8 cellular contexts compared by ENCODE assay signal in the genomic region with DNA sequence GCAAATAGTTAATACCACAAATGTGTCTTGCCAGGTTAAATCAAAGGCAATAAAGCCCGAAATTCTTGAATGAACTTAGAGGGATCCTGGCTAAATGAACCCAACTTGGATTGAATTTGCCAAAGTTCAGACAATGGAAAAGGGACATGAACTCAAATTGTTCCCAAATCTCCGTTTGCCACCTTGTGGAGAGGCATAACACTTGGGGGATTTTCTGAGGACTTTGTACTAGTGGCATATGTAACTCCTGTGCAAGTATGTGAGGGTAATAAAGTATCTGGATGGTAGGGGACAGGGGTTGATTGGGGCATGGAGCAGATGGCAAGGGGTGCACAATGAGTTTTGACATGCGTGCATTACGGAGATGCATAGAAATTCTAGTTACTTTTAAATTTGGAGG. TPM values are rescaled to one million over a fixed set of nuclear protein-coding genes. Genes with fewer than 3 reads are reported as not detected.
DNase-seq lines count a peak whose midpoint lies in the region; ATAC-seq and TF ChIP-seq lines count a peak whose summit lies in the region.

No MANE protein-coding gene starts in this region.

- no peak for TF ChIP-seq POLR2A in thyroid gland (IDR thresholded peaks at IDR 0.05)

- peak overlapping the region; percentile 97 for H3K27ac ChIP-seq in layer of hippocampus (ENCODE audit: low read depth, low read length)
- H3K27ac ChIP-seq in thyroid gland: peak overlapping the region in 2 of 3 donors; percentile 90 to 99

- no peaks in the 10 kb centered on the region for H3K9me3 Mint-ChIP-seq in activated T-cell treated with anti-CD3 and anti-CD28 coated beads, Interleukin-2, amount 50 U/mL, for 24 hours
- no peaks in the 10 kb centered on the region for H3K9me3 Mint-ChIP-seq in activated naive CD8-positive, alpha-beta T cell treated with anti-CD3 and anti-CD28 coated beads, Interleukin-2, amount 50 U/mL, for 24 hours

- peaks cover 20% of the 10 kb centered on the region for H3K36me3 Mint-ChIP-seq in activated T-cell treated with anti-CD3 and anti-CD28 coated beads, Interleukin-2, amount 50 U/mL, for 24 hours (ENCODE audit: low read depth)
- H3K36me3 Mint-ChIP-seq in activated naive CD8-positive, alpha-beta T cell treated with anti-CD3 and anti-CD28 coated beads, Interleukin-2, amount 50 U/mL, for 24 hours (ENCODE audit: low read depth): peaks cover 1% of the 10 kb centered on the region

- intact Hi-C loops in thyroid gland (cut with DNase I): loop anchor here (10.0 kb wide), 1 partner anchor 178 kb away; no protein-coding TSS in a partner anchor

- peaks cover 4 to 21% of the 10 kb centered on the region in 2 donors for H3K4me1 ChIP-seq in thyroid gland

- peaks cover 12% of the 10 kb centered on the region for H3K27me3 Mint-ChIP-seq in activated T-cell treated with anti-CD3 and anti-CD28 coated beads, Interleukin-2, amount 50 U/mL, for 24 hours
- H3K27me3 Mint-ChIP-seq in activated naive CD8-positive, alpha-beta T cell treated with anti-CD3 and anti-CD28 coated beads, Interleukin-2, amount 50 U/mL, for 24 hours: no peaks in the 10 kb centered on the region

- no peak for TF ChIP-seq CTCF in thyroid gland (IDR thresholded peaks at IDR 0.05)

- H3K27me3 ChIP-seq in layer of hippocampus (ENCODE audit: control insufficient read depth, insufficient read depth, low read length) (no peaks in the 10 kb centered on the region), thyroid gland (no peaks in the 10 kb centered on the region)

- DNase-seq in activated T-cell treated with anti-CD3 and anti-CD28 coated beads, Interleukin-2, amount 50 U/mL, for 24 hours: no peak
- no peak for DNase-seq in activated T-cell treated with anti-CD3 and anti-CD28 coated beads, Interleukin-2, amount 50 U/mL, for 48 hours
- DNase-seq in activated naive CD8-positive, alpha-beta T cell treated with anti-CD3 and anti-CD28 coated beads, Interleukin-2, amount 50 U/mL, for 24 hours: no peak
- DNase-seq in thyroid gland (no peak), GDM1 (lab: John Stamatoyannopoulos, UW) (no peak)

- no peak for ATAC-seq in activated naive CD8-positive, alpha-beta T cell treated with anti-CD3 and anti-CD28 coated beads, Interleukin-2, amount 50 U/mL, for 24 hours
- no peak for ATAC-seq in HG03175 (IDR thresholded peaks at IDR 0.05; ENCODE audit: unreplicated experiment)
- ATAC-seq in GM19397 (IDR thresholded peaks at IDR 0.05; ENCODE audit: unreplicated experiment): no peak

- peak overlapping the region; percentile 99 for H3K27ac Mint-ChIP-seq in activated T-cell treated with anti-CD3 and anti-CD28 coated beads, Interleukin-2, amount 50 U/mL, for 24 hours
- peak overlapping the region; percentile 96 for H3K27ac Mint-ChIP-seq in activated naive CD8-positive, alpha-beta T cell treated with anti-CD3 and anti-CD28 coated beads, Interleukin-2, amount 50 U/mL, for 24 hours

- H3K36me3 ChIP-seq in thyroid gland: no peaks in the 10 kb centered on the region

- peak overlapping the region in 1 of 3 donors; percentile 55 for H3K4me3 ChIP-seq in thyroid gland (replicated peaks in 1 of 3)

- WGBS in thyroid gland, 2 donors: 60 to 66% methylated on average over 4 of the region's 4 CpGs

- peaks cover 27% of the 10 kb centered on the region for H3K4me1 Mint-ChIP-seq in activated T-cell treated with anti-CD3 and anti-CD28 coated beads, Interleukin-2, amount 50 U/mL, for 24 hours (ENCODE audit: low read depth)
- peaks cover 24% of the 10 kb centered on the region for H3K4me1 Mint-ChIP-seq in activated naive CD8-positive, alpha-beta T cell treated with anti-CD3 and anti-CD28 coated beads, Interleukin-2, amount 50 U/mL, for 24 hours

- no peaks in the 10 kb centered on the region for H3K9me3 ChIP-seq in thyroid gland

- peak overlapping the region; percentile 98 for H3K4me3 Mint-ChIP-seq in activated T-cell treated with anti-CD3 and anti-CD28 coated beads, Interleukin-2, amount 50 U/mL, for 24 hours
- H3K4me3 Mint-ChIP-seq in activated naive CD8-positive, alpha-beta T cell treated with anti-CD3 and anti-CD28 coated beads, Interleukin-2, amount 50 U/mL, for 24 hours: peak overlapping the region; percentile 99

RNA-seq across cellular contexts. Expression of gene TCAIM, which starts 1.3 kb away (rescaled TPM):
- 10 to 100 TPM; 26.2 to 33.3 (median 27.7) TPM for total RNA-seq in thyroid gland
